In genomic region chr3:50155491-50155878, GRCh38 we compare ENCODE assay signal across 9 cellular contexts. TPM values are rescaled to one million over a fixed set of nuclear protein-coding genes. Genes with fewer than 3 reads are reported as not detected.
DNase-seq lines count a peak whose midpoint lies in the region; ATAC-seq and TF ChIP-seq lines count a peak whose summit lies in the region.
"Had no signal": no experiment of that assay in that cellular context is flagged by ENCODE, and none has a peak within 500 bp of the region (broad histone marks: within the 10 kb centered on the region; RNA-seq: fewer than 3 reads in every experiment).

No MANE protein-coding gene starts in this region.

- H3K27me3 Mint-ChIP-seq in brain: peaks cover 28% of the 10 kb centered on the region
- H3K27me3 Mint-ChIP-seq in memory B cell: peaks cover 24% of the 10 kb centered on the region

- peak overlapping the region; percentile 64 to 99 (median 85) for H3K27ac Mint-ChIP-seq in brain
- H3K27ac Mint-ChIP-seq in memory B cell: no peak overlapping the region

- peak; percentile 23 for DNase-seq in activated T-cell treated with anti-CD3 and anti-CD28 coated beads, Interleukin-2, amount 50 U/mL, for 1 hour
- no peak for DNase-seq in activated T-cell treated with anti-CD3 and anti-CD28 coated beads for 4 hours
- peak in 1 of 2 donors; percentile 32 for DNase-seq in memory B cell (ENCODE audit: low spot score in 2 of 2)
- no peak for DNase-seq in transverse colon
- DNase-seq in C1 segment of cervical spinal cord (lab: John Stamatoyannopoulos, UW): no peak

- no peaks in the 10 kb centered on the region for H3K9me3 ChIP-seq in transverse colon

- peak overlapping the region; percentile 75 to 85 (median 82) for H3K27ac ChIP-seq in transverse colon
- H3K27ac ChIP-seq: HL-60 had no signal

- no peak for ATAC-seq in memory B cell (ENCODE audit: low read depth)
- no peak for ATAC-seq in GM19463 (IDR thresholded peaks at IDR 0.05; ENCODE audit: unreplicated experiment)
- ATAC-seq in HG03108 (IDR thresholded peaks at IDR 0.05; ENCODE audit: unreplicated experiment): no peak

- in situ Hi-C loops in transverse colon (cut with MboI; ENCODE audit: low pct_ligation_motif_present in 1 of 4, low pct_unique_long_range_greater_than_20kb in 1 of 4, low sequenced_read_pairs in 3 of 4): no loop called here

- intact Hi-C loops in transverse colon (cut with DNase I; ENCODE audit: low total_unique reads): no loop called here

- TF ChIP-seq CTCF in brain (conservative IDR thresholded peaks at IDR 0.05): no peak
- TF ChIP-seq CTCF in transverse colon (IDR thresholded peaks at IDR 0.05): no peak

- peaks cover 0 to 5% (median 0%) of the 10 kb centered on the region in 5 experiments for H3K9me3 Mint-ChIP-seq in brain
- no peaks in the 10 kb centered on the region for H3K9me3 Mint-ChIP-seq in memory B cell

- no peaks in the 10 kb centered on the region for H3K36me3 Mint-ChIP-seq in brain
- no peaks in the 10 kb centered on the region for H3K36me3 Mint-ChIP-seq in memory B cell

- peak overlapping the region; percentile 53 to 64 (median 61) for H3K4me3 ChIP-seq in transverse colon

- H3K36me3 ChIP-seq in transverse colon: no peaks in the 10 kb centered on the region

- WGBS in transverse colon (ENCODE audit: low coverage in 1 of 2), 2 donors: 5% methylated on average over 25 of the region's 37 CpGs; no CpG with 5 or more reads in 1 of the 2 donors

- H3K4me1 ChIP-seq in transverse colon: peaks cover 11 to 63% (median 36%) of the 10 kb centered on the region in 4 donors

- H3K4me3 Mint-ChIP-seq in brain (peak overlapping the region; percentile 89 to 96 (median 95)), memory B cell (peak overlapping the region; percentile 76)

- H3K4me1 Mint-ChIP-seq in brain (peaks cover 75% of the 10 kb centered on the region), memory B cell (peaks cover 16% of the 10 kb centered on the region)

- peaks cover 14% of the 10 kb centered on the region for H3K27me3 ChIP-seq in transverse colon

- TF ChIP-seq POLR2A in transverse colon (IDR thresholded peaks at IDR 0.05): no peak

- TF ChIP-seq EP300 in transverse colon (IDR thresholded peaks at IDR 0.05; ENCODE audit: low read depth): no peak

RNA-seq across cellular contexts. Expression of gene SEMA3F, which starts 0.4 kb away (rescaled TPM):
- 15.3 TPM for polyA plus RNA-seq in brain (ENCODE audit: insufficient read depth, low read depth, low replicate concordance)
- total RNA-seq in transverse colon: 10 to 100 TPM in 1 of 4 donors, 1 to 10 TPM in 3; 1.9 to 30.6 (median 3.8) TPM

RNA-seq across cellular contexts. Expression of gene GNAT1, which starts 35.9 kb away (rescaled TPM):
- polyA plus RNA-seq in brain (ENCODE audit: insufficient read depth, low read depth, low replicate concordance): 0.59 TPM
- not detected for total RNA-seq in transverse colon

RNA-seq across cellular contexts. Expression of gene SLC38A3, which starts 49.6 kb away (rescaled TPM):
- 18.3 TPM for polyA plus RNA-seq in brain (ENCODE audit: insufficient read depth, low read depth, low replicate concordance)
- not detected for total RNA-seq in transverse colon
